Comparison of ENCODE assay signal across 11 cellular contexts in the genomic region with DNA sequence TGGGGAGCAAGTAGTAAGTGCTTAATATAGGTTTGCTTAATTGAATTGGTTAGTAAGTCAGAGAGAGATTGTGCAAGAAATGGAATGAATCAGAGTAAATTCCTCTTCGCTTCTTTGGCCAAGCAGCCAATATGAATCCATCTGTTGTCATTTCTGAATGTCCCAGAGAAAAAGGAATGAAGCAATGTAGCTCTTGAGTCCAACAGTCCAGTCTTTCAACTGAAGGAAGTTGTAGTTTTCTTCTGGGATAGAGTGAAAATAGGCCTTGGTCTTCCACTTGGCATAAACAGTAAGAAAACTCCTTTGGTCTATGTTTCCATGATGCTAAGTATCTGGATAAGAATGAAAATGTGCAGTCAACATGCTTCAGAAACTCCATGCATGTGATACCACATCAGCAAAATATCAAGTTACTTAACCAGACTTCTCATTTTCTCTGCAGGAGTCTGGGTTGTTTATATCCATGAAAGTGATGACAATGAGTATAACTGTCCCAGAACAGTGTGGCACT. TPM values are rescaled to one million over a fixed set of nuclear protein-coding genes. Genes with fewer than 3 reads are reported as not detected.
DNase-seq lines count a peak whose midpoint lies in the region; ATAC-seq, FAIRE-seq and TF ChIP-seq lines count a peak whose summit lies in the region.
"Had no signal": no experiment of that assay in that cellular context is flagged by ENCODE, and none has a peak within 500 bp of the region (broad histone marks: within the 10 kb centered on the region; RNA-seq: fewer than 3 reads in every experiment).

No MANE protein-coding gene starts in this region.

- no peaks in the 10 kb centered on the region for H3K27me3 Mint-ChIP-seq in natural killer cell treated with Interleukin-12 subunit alpha and Interleukin-12 subunit beta and Interleukin-15 and Interleukin-18, amount 100 ng/mL, for 72 hours

- in situ Hi-C loops in astrocyte of the spinal cord (cut with HindIII; ENCODE audit: low sequenced_read_pairs): no loop called here

- DNase-seq in GM12892 (ENCODE audit: insufficient read length) (no peak), astrocyte of the spinal cord (ENCODE audit: low read depth, low spot score) (peak; percentile 82), heart right ventricle (no peak), small intestine (peak; percentile 5), head of caudate nucleus (no peak), ecto neural progenitor cell (ENCODE audit: low spot score) (no peak)
- DNase-seq in natural killer cell treated with Interleukin-12 subunit alpha and Interleukin-12 subunit beta and Interleukin-15 and Interleukin-18, amount 100 ng/mL, for 72 hours (ENCODE audit: low spot score): no peak
- DNase-seq: effector CD8-positive, alpha-beta T cell had no signal

- peak; percentile 50 to 87 (median 74) for ATAC-seq in heart right ventricle
- ATAC-seq in natural killer cell treated with Interleukin-12 subunit alpha and Interleukin-12 subunit beta and Interleukin-15 and Interleukin-18, amount 100 ng/mL, for 72 hours: no peak
- ATAC-seq in HG02884 (IDR thresholded peaks at IDR 0.05; ENCODE audit: unreplicated experiment): no peak

- peaks cover 12% of the 10 kb centered on the region for H3K9me3 Mint-ChIP-seq in natural killer cell treated with Interleukin-12 subunit alpha and Interleukin-12 subunit beta and Interleukin-15 and Interleukin-18, amount 100 ng/mL, for 72 hours
- H3K9me3 Mint-ChIP-seq: activated T-helper 2 cell treated with anti-CD3 and anti-CD28 coated beads, Interferon-gamma antibody, Interleukin-2, Interleukin-4, amounts not matched to agents 10 μg/mL and 5 μg/mL and 100 μg/mL, durations not matched to agents 14 hours and 24 hours and 36 hours had no signal

- H3K4me1 ChIP-seq in heart right ventricle (peaks cover 0 to 13% (median 0%) of the 10 kb centered on the region in 9 donors), small intestine (ENCODE audit: control insufficient read depth in 2 of 2, insufficient read depth in 1 of 2, low read depth in 1 of 2, low read length in 1 of 2) (no peaks in the 10 kb centered on the region)

- H3K4me3 ChIP-seq in astrocyte of the spinal cord (ENCODE audit: low read depth, low read length) (no peak overlapping the region), heart right ventricle (no peak overlapping the region), small intestine (ENCODE audit: low read depth in 1 of 2, low read length in 2 of 2) (no peak overlapping the region)

- FAIRE-seq in GM12892 (lab: Jason Lieb, UNC) (peak; percentile 5), small intestine (lab: Jason Lieb, UNC) (no peak)

- no peak overlapping the region for H3K4me3 Mint-ChIP-seq in natural killer cell treated with Interleukin-12 subunit alpha and Interleukin-12 subunit beta and Interleukin-15 and Interleukin-18, amount 100 ng/mL, for 72 hours

- H3K36me3 ChIP-seq in heart right ventricle: no peaks in the 10 kb centered on the region
- no peaks in the 10 kb centered on the region for H3K36me3 ChIP-seq in small intestine (ENCODE audit: control insufficient read depth in 2 of 2, insufficient read depth in 2 of 2, low read length in 2 of 2)

- intact Hi-C loops in heart right ventricle (cut with DNase I): loop anchor here in 2 of 10 donors (10.0 kb wide), 3 partner anchors 123 to 237 kb away; no protein-coding TSS in a partner anchor
- intact Hi-C loops in head of caudate nucleus (cut with DNase I): no loop called here

- TF ChIP-seq POLR2A in GM12892 (IDR thresholded peaks at IDR 0.05; ENCODE audit: low read depth, low read length): no peak

- TF ChIP-seq CTCF in astrocyte of the spinal cord (IDR thresholded peaks at IDR 0.05; ENCODE audit: low read depth, low read length) (no peak), heart right ventricle (IDR thresholded peaks at IDR 0.05) (no peak)

- WGBS in heart right ventricle, 2 donors: 67 to 75% methylated on average over 1 of the region's 1 CpG
- 53 to 76% (median 60%) methylated on average over 1 of the region's 1 CpG for WGBS in small intestine, 3 donors

- no peaks in the 10 kb centered on the region for H3K4me1 Mint-ChIP-seq in natural killer cell treated with Interleukin-12 subunit alpha and Interleukin-12 subunit beta and Interleukin-15 and Interleukin-18, amount 100 ng/mL, for 72 hours (ENCODE audit: low read depth in 2 of 2)

- H3K27ac ChIP-seq in heart right ventricle (peak overlapping the region in 8 of 10 donors; percentile 45 to 83 (median 66)), small intestine (ENCODE audit: low read depth in 1 of 2, low read length in 1 of 2) (peak overlapping the region in 1 of 2 donors; percentile 82)

- no peaks in the 10 kb centered on the region for H3K9me3 ChIP-seq in heart right ventricle
- no peaks in the 10 kb centered on the region for H3K9me3 ChIP-seq in small intestine (ENCODE audit: control insufficient read depth, low read depth)

- H3K27ac Mint-ChIP-seq in natural killer cell treated with Interleukin-12 subunit alpha and Interleukin-12 subunit beta and Interleukin-15 and Interleukin-18, amount 100 ng/mL, for 72 hours: no peak overlapping the region
- H3K27ac Mint-ChIP-seq: activated T-helper 2 cell treated with anti-CD3 and anti-CD28 coated beads, Interferon-gamma antibody, Interleukin-2, Interleukin-4, amounts not matched to agents 10 μg/mL and 5 μg/mL and 100 μg/mL, durations not matched to agents 14 hours and 24 hours and 36 hours had no signal

- no peaks in the 10 kb centered on the region for H3K36me3 Mint-ChIP-seq in natural killer cell treated with Interleukin-12 subunit alpha and Interleukin-12 subunit beta and Interleukin-15 and Interleukin-18, amount 100 ng/mL, for 72 hours

- peaks cover 0 to 20% (median 6%) of the 10 kb centered on the region in 7 donors for H3K27me3 ChIP-seq in heart right ventricle
- no peaks in the 10 kb centered on the region for H3K27me3 ChIP-seq in small intestine (ENCODE audit: control insufficient read depth in 2 of 2, insufficient read depth in 2 of 2, low read length in 2 of 2)

RNA-seq across cellular contexts. Expression of gene FIBIN, which starts 1.8 kb away (rescaled TPM):
- polyA plus RNA-seq in GM12892 (2012; ENCODE audit: missing spikeins): not detected
- 10 to 100 TPM in 1 of 10 donors, 1 to 10 TPM in 9; 3.5 to 13.8 (median 6.8) TPM for total RNA-seq in heart right ventricle
- 1 to 10 TPM; 5.1 TPM for polyA plus RNA-seq in heart right ventricle
- 1 to 10 TPM in 1 of 3 donors, not detected in 2; 6.1 TPM for polyA plus RNA-seq in small intestine
- total RNA-seq in natural killer cell treated with Interleukin-12 subunit alpha and Interleukin-12 subunit beta and Interleukin-15 and Interleukin-18, amount 100 ng/mL, for 72 hours: not detected
- total RNA-seq: activated T-helper 2 cell treated with anti-CD3 and anti-CD28 coated beads, Interferon-gamma antibody, Interleukin-2, Interleukin-4, amounts not matched to agents 10 μg/mL and 5 μg/mL and 100 μg/mL, durations not matched to agents 14 hours and 24 hours and 36 hours had no signal

RNA-seq across cellular contexts. Expression of gene BBOX1, which starts 48.5 kb away (rescaled TPM):
- polyA plus RNA-seq in GM12892 (2012; ENCODE audit: missing spikeins): not detected
- under 1 TPM in 1 of 10 donors, not detected in 9; 0.25 TPM for total RNA-seq in heart right ventricle
- polyA plus RNA-seq in heart right ventricle (not detected), small intestine (not detected)
- total RNA-seq in natural killer cell treated with Interleukin-12 subunit alpha and Interleukin-12 subunit beta and Interleukin-15 and Interleukin-18, amount 100 ng/mL, for 72 hours: not detected
- total RNA-seq: activated T-helper 2 cell treated with anti-CD3 and anti-CD28 coated beads, Interferon-gamma antibody, Interleukin-2, Interleukin-4, amounts not matched to agents 10 μg/mL and 5 μg/mL and 100 μg/mL, durations not matched to agents 14 hours and 24 hours and 36 hours; subcutaneous adipose tissue had no signal

Comparison
In these comparisons a context has a peak if more than half of its experiments do, and no peak if none do; other contexts are left out.
1. DNase-seq: peak in astrocyte of the spinal cord (single experiment) and small intestine (single experiment); none in GM12892 (single experiment), heart right ventricle (0 of 2), head of caudate nucleus (0 of 42), natural killer cell treated with Interleukin-12 subunit alpha and Interleukin-12 subunit beta and Interleukin-15 and Interleukin-18, amount 100 ng/mL, for 72 hours (single experiment) and ecto neural progenitor cell (single experiment).
2. ATAC-seq: peak in heart right ventricle (8 of 8); none in natural killer cell treated with Interleukin-12 subunit alpha and Interleukin-12 subunit beta and Interleukin-15 and Interleukin-18, amount 100 ng/mL, for 72 hours (0 of 2) and HG02884 (single experiment).
3. RNA of gene FIBIN, which starts 1.8 kb away (total RNA-seq): 3.5 to 13.8 TPM in heart right ventricle; not detected in natural killer cell treated with Interleukin-12 subunit alpha and Interleukin-12 subunit beta and Interleukin-15 and Interleukin-18, amount 100 ng/mL, for 72 hours; every median in the first group is over 4 times any median in the second.